Comparison of ENCODE assay signal across 16 cellular contexts in genomic region chr20:12294684-12295083, GRCh38.
DNase-seq lines count a peak whose midpoint lies in the region; ATAC-seq and TF ChIP-seq lines count a peak whose summit lies in the region.
"Had no signal": no experiment of that assay in that cellular context is flagged by ENCODE, and none has a peak within 500 bp of the region (broad histone marks: within the 10 kb centered on the region; RNA-seq: fewer than 3 reads in every experiment).

No MANE protein-coding gene starts in this region.

- no peak for ATAC-seq in SK-N-SH treated with all-trans-retinoic acid at 6 μM for 48 hours
- ATAC-seq in HG02884 (IDR thresholded peaks at IDR 0.05; ENCODE audit: unreplicated experiment), result no peak
- ATAC-seq: A549; CD8-positive, alpha-beta T cell had no signal

- DNase-seq in SK-N-DZ (ENCODE audit: low spot score) (peak; percentile 16), medulla oblongata (ENCODE audit: extremely low spot score) (peak; percentile 12), pons (ENCODE audit: low spot score) (peak; percentile 34), nucleus accumbens (lab: John Stamatoyannopoulos, UW) (no peak), cerebellum (ENCODE audit: low spot score) (no peak), islet precursor cell (no peak)
- DNase-seq: AML-193; Caco-2; Calu3; CD4-positive, alpha-beta T cell; CD8-positive, alpha-beta T cell; DMS79 treated with DMSO at 0.1 percent for 48 hours; GF-D8 had no signal

TF ChIP-seq in SK-N-SH treated with all-trans-retinoic acid at 6 μM for 48 hours, 23 proteins besides CTCF, POLR2A, EP300 and RAD21:
- TF ChIP-seq, protein P1, sequence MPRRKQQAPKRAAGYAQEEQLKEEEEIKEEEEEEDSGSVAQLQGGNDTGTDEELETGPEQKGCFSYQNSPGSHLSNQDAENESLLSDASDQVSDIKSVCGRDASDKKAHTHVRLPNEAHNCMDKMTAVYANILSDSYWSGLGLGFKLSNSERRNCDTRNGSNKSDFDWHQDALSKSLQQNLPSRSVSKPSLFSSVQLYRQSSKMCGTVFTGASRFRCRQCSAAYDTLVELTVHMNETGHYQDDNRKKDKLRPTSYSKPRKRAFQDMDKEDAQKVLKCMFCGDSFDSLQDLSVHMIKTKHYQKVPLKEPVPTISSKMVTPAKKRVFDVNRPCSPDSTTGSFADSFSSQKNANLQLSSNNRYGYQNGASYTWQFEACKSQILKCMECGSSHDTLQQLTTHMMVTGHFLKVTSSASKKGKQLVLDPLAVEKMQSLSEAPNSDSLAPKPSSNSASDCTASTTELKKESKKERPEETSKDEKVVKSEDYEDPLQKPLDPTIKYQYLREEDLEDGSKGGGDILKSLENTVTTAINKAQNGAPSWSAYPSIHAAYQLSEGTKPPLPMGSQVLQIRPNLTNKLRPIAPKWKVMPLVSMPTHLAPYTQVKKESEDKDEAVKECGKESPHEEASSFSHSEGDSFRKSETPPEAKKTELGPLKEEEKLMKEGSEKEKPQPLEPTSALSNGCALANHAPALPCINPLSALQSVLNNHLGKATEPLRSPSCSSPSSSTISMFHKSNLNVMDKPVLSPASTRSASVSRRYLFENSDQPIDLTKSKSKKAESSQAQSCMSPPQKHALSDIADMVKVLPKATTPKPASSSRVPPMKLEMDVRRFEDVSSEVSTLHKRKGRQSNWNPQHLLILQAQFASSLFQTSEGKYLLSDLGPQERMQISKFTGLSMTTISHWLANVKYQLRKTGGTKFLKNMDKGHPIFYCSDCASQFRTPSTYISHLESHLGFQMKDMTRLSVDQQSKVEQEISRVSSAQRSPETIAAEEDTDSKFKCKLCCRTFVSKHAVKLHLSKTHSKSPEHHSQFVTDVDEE (CRISPR knock-in tag; IDR thresholded peaks at IDR 0.05), result peak; percentile 79
- TF ChIP-seq, protein P2, sequence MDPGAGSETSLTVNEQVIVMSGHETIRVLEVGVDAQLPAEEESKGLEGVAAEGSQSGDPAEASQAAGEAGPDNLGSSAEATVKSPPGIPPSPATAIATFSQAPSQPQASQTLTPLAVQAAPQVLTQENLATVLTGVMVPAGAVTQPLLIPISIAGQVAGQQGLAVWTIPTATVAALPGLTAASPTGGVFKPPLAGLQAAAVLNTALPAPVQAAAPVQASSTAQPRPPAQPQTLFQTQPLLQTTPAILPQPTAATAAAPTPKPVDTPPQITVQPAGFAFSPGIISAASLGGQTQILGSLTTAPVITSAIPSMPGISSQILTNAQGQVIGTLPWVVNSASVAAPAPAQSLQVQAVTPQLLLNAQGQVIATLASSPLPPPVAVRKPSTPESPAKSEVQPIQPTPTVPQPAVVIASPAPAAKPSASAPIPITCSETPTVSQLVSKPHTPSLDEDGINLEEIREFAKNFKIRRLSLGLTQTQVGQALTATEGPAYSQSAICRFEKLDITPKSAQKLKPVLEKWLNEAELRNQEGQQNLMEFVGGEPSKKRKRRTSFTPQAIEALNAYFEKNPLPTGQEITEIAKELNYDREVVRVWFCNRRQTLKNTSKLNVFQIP (CRISPR knock-in tag; IDR thresholded peaks at IDR 0.05; ENCODE audit: borderline replicate concordance, low read depth), result no peak
- TF ChIP-seq ZNF8 (CRISPR knock-in tag; IDR thresholded peaks at IDR 0.05), result no peak
- no peak for TF ChIP-seq CSDC2 (CRISPR knock-in tag; IDR thresholded peaks at IDR 0.05)
- TF ChIP-seq PPARA (CRISPR knock-in tag; IDR thresholded peaks at IDR 0.05; ENCODE audit: borderline replicate concordance), result no peak
- peak; percentile 77 for TF ChIP-seq ISL1 (CRISPR knock-in tag; IDR thresholded peaks at IDR 0.05)
- peak; percentile 70 for TF ChIP-seq TCF4 (CRISPR knock-in tag; IDR thresholded peaks at IDR 0.05; ENCODE audit: borderline replicate concordance)
- TF ChIP-seq GLIS3 (CRISPR knock-in tag; IDR thresholded peaks at IDR 0.05), result no peak
- no peak for TF ChIP-seq ZFP3 (CRISPR knock-in tag; IDR thresholded peaks at IDR 0.05)
- no peak for TF ChIP-seq OSR1 (CRISPR knock-in tag; IDR thresholded peaks at IDR 0.05)
- no peak for TF ChIP-seq ARNTL (CRISPR knock-in tag; IDR thresholded peaks at IDR 0.05; ENCODE audit: borderline replicate concordance, low read depth)
- TF ChIP-seq SNAI2 (CRISPR knock-in tag; IDR thresholded peaks at IDR 0.05), result peak; percentile 37; the same call in 1 of the 2 replicates
- no peak for TF ChIP-seq ZNF70 (CRISPR knock-in tag; IDR thresholded peaks at IDR 0.05)
- no peak for TF ChIP-seq CREB5 (CRISPR knock-in tag; IDR thresholded peaks at IDR 0.05; ENCODE audit: low read depth)
- TF ChIP-seq ZNF565 (CRISPR knock-in tag; conservative IDR thresholded peaks at IDR 0.05; ENCODE audit: low read depth), result no peak
- no peak for TF ChIP-seq ZFP30 (CRISPR knock-in tag; IDR thresholded peaks at IDR 0.05)
- TF ChIP-seq RARB (CRISPR knock-in tag; IDR thresholded peaks at IDR 0.05), result no peak
- TF ChIP-seq TOX (CRISPR knock-in tag; IDR thresholded peaks at IDR 0.05; ENCODE audit: borderline replicate concordance), result no peak
- TF ChIP-seq, protein P3, sequence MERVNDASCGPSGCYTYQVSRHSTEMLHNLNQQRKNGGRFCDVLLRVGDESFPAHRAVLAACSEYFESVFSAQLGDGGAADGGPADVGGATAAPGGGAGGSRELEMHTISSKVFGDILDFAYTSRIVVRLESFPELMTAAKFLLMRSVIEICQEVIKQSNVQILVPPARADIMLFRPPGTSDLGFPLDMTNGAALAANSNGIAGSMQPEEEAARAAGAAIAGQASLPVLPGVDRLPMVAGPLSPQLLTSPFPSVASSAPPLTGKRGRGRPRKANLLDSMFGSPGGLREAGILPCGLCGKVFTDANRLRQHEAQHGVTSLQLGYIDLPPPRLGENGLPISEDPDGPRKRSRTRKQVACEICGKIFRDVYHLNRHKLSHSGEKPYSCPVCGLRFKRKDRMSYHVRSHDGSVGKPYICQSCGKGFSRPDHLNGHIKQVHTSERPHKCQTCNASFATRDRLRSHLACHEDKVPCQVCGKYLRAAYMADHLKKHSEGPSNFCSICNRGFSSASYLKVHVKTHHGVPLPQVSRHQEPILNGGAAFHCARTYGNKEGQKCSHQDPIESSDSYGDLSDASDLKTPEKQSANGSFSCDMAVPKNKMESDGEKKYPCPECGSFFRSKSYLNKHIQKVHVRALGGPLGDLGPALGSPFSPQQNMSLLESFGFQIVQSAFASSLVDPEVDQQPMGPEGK (CRISPR knock-in tag; IDR thresholded peaks at IDR 0.05; ENCODE audit: borderline replicate concordance), result no peak

Comparison
In these comparisons a context has a peak if more than half of its experiments do, and no peak if none do; other contexts are left out.
1. DNase-seq: peak in SK-N-DZ (single experiment), medulla oblongata (single experiment) and pons (single experiment); none in nucleus accumbens (0 of 56), cerebellum (single experiment) and islet precursor cell (single experiment).